Comparison of ENCODE assay signal across 1 cellular context in the genomic region with DNA sequence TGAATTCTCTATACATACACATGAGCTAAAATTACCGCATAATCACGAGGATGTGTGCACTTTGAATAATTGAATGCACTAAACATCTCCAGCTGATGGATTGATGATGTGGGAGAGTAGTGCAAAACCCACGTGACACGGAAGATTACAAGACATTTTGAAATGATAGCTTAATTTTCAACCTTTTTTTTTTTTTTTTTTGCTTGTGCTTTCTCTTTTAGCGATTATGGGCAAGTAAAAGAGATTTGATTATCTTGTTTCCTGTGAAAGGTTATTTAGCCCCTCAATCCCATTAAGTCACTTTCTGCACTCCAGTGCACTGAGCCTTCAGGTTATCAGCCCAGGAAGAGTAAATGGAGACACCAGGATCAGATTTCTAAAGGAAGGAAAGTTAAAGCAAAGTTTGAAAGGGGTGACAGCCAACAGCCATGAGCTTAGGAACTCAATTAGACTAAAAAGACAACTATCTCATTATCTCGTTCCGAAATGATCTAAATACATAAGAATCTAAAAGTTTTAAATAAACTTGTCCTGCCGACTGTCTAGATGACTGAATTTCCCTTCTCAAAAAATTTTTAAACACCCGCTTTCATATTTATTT.
TF ChIP-seq lines count a peak whose summit lies in the region.

No MANE protein-coding gene starts in this region.

TF ChIP-seq in GM23338, 12 proteins besides CTCF, POLR2A, EP300 and RAD21 (continued from another document):
- TF ChIP-seq REST (IDR thresholded peaks at IDR 0.05; ENCODE audit: unreplicated experiment) (no peak), POLR2AphosphoS5 (IDR thresholded peaks at IDR 0.05; ENCODE audit: low read depth) (no peak), STAT1 (IDR thresholded peaks at IDR 0.05; ENCODE audit: unreplicated experiment) (no peak), EZH2phosphoT487 (IDR thresholded peaks at IDR 0.05; ENCODE audit: unreplicated experiment) (no peak)
- TF ChIP-seq, protein P1, sequence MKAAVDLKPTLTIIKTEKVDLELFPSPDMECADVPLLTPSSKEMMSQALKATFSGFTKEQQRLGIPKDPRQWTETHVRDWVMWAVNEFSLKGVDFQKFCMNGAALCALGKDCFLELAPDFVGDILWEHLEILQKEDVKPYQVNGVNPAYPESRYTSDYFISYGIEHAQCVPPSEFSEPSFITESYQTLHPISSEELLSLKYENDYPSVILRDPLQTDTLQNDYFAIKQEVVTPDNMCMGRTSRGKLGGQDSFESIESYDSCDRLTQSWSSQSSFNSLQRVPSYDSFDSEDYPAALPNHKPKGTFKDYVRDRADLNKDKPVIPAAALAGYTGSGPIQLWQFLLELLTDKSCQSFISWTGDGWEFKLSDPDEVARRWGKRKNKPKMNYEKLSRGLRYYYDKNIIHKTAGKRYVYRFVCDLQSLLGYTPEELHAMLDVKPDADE (IDR thresholded peaks at IDR 0.05), result no peak
